1 cellular context compared by ENCODE assay signal in genomic region chr11:65779919-65780769, GRCh38.
TF ChIP-seq lines count a peak whose summit lies in the region.

No MANE protein-coding gene starts in this region.

TF ChIP-seq in K562, 482 proteins besides CTCF, POLR2A, EP300 and RAD21 (continued from another document and continues in another):
- 0 out of 2 replicates have a peak, but pooled peaks have one; percentile 53 for TF ChIP-seq SMAD3 (CRISPR knock-in tag; conservative IDR thresholded peaks at IDR 0.05)
- TF ChIP-seq, protein P1, sequence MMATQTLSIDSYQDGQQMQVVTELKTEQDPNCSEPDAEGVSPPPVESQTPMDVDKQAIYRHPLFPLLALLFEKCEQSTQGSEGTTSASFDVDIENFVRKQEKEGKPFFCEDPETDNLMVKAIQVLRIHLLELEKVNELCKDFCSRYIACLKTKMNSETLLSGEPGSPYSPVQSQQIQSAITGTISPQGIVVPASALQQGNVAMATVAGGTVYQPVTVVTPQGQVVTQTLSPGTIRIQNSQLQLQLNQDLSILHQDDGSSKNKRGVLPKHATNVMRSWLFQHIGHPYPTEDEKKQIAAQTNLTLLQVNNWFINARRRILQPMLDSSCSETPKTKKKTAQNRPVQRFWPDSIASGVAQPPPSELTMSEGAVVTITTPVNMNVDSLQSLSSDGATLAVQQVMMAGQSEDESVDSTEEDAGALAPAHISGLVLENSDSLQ (IDR thresholded peaks at IDR 0.05), result no peak
- TF ChIP-seq, protein P2, sequence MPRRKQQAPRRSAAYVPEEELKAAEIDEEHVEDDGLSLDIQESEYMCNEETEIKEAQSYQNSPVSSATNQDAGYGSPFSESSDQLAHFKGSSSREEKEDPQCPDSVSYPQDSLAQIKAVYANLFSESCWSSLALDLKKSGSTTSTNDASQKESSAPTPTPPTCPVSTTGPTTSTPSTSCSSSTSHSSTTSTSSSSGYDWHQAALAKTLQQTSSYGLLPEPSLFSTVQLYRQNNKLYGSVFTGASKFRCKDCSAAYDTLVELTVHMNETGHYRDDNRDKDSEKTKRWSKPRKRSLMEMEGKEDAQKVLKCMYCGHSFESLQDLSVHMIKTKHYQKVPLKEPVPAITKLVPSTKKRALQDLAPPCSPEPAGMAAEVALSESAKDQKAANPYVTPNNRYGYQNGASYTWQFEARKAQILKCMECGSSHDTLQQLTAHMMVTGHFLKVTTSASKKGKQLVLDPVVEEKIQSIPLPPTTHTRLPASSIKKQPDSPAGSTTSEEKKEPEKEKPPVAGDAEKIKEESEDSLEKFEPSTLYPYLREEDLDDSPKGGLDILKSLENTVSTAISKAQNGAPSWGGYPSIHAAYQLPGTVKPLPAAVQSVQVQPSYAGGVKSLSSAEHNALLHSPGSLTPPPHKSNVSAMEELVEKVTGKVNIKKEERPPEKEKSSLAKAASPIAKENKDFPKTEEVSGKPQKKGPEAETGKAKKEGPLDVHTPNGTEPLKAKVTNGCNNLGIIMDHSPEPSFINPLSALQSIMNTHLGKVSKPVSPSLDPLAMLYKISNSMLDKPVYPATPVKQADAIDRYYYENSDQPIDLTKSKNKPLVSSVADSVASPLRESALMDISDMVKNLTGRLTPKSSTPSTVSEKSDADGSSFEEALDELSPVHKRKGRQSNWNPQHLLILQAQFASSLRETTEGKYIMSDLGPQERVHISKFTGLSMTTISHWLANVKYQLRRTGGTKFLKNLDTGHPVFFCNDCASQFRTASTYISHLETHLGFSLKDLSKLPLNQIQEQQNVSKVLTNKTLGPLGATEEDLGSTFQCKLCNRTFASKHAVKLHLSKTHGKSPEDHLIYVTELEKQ (CRISPR knock-in tag; IDR thresholded peaks at IDR 0.05), result no peak
- peak; percentile 52 for TF ChIP-seq TBP (optimal IDR thresholded peaks at IDR 0.05; ENCODE audit: low read depth, low read length)
- TF ChIP-seq CBX8 (IDR thresholded peaks at IDR 0.05; ENCODE audit: borderline replicate concordance, extremely low read depth, low read depth, low read length, poor library complexity, severe bottlenecking), result no peak
- TF ChIP-seq SMAD4 (CRISPR knock-in tag; conservative IDR thresholded peaks at IDR 0.05), result peak; percentile 76
- no peak for TF ChIP-seq ZNF175 (CRISPR knock-in tag; IDR thresholded peaks at IDR 0.05; ENCODE audit: low read depth)
- TF ChIP-seq HCFC1 (IDR thresholded peaks at IDR 0.05; ENCODE audit: low read depth, low read length), result peak; percentile 46
- TF ChIP-seq, protein P3, sequence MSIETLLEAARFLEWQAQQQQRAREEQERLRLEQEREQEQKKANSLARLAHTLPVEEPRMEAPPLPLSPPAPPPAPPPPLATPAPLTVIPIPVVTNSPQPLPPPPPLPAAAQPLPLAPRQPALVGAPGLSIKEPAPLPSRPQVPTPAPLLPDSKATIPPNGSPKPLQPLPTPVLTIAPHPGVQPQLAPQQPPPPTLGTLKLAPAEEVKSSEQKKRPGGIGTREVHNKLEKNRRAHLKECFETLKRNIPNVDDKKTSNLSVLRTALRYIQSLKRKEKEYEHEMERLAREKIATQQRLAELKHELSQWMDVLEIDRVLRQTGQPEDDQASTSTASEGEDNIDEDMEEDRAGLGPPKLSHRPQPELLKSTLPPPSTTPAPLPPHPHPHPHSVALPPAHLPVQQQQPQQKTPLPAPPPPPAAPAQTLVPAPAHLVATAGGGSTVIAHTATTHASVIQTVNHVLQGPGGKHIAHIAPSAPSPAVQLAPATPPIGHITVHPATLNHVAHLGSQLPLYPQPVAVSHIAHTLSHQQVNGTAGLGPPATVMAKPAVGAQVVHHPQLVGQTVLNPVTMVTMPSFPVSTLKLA (conservative IDR thresholded peaks at IDR 0.05), result peak; percentile 51 to 77; a peak in 3 of 4 replicates
- peak; percentile 43; the same call in 1 of the 2 replicates for TF ChIP-seq ZNF384 (IDR thresholded peaks at IDR 0.05; ENCODE audit: low read depth, low read length)
- TF ChIP-seq SIN3B (IDR thresholded peaks at IDR 0.05; ENCODE audit: low read depth), result peak; percentile 34; the same call in 1 of the 2 replicates
- TF ChIP-seq FUS (optimal IDR thresholded peaks at IDR 0.05; ENCODE audit: low read depth, low read length), result peak; percentile 88
- no peak for TF ChIP-seq POLR2H (tag; IDR thresholded peaks at IDR 0.05; ENCODE audit: low read depth)
- TF ChIP-seq ADNP (tag; IDR thresholded peaks at IDR 0.05), result peak; percentile 40; the same call in 1 of the 2 replicates
- TF ChIP-seq GABPB1 (CRISPR knock-in tag; IDR thresholded peaks at IDR 0.05), result peak; percentile 82
- TF ChIP-seq PHF8 (IDR thresholded peaks at IDR 0.05; ENCODE audit: borderline replicate concordance, low read length), result peak; percentile 64; the same call in 1 of the 2 replicates
- no peak for TF ChIP-seq ZNF518B (CRISPR knock-in tag; IDR thresholded peaks at IDR 0.05)
- TF ChIP-seq, protein P4, sequence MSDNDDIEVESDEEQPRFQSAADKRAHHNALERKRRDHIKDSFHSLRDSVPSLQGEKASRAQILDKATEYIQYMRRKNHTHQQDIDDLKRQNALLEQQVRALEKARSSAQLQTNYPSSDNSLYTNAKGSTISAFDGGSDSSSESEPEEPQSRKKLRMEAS (CRISPR knock-in tag; IDR thresholded peaks at IDR 0.05), result peak; percentile 98
- TF ChIP-seq ATF6 (CRISPR knock-in tag; IDR thresholded peaks at IDR 0.05), result 0 out of 2 replicates have a peak, but pooled peaks have one; percentile 38
- peak; percentile 86; the same call in 1 of the 2 replicates for TF ChIP-seq KAT7 (CRISPR knock-in tag; IDR thresholded peaks at IDR 0.05; ENCODE audit: borderline replicate concordance)
- TF ChIP-seq E2F3 (CRISPR knock-in tag; IDR thresholded peaks at IDR 0.05), result peak; percentile 75; the same call in 1 of the 2 replicates
- TF ChIP-seq TEAD1 (CRISPR knock-in tag; IDR thresholded peaks at IDR 0.05), result peak in 1 of 2 experiments; percentile 89; a peak in 2 of 4 replicates
- TF ChIP-seq MEIS2 (IDR thresholded peaks at IDR 0.05; ENCODE audit: partially characterized antibody), result no peak
- peak in 1 of 2 experiments; percentile 87; a peak in 1 of 4 replicates for TF ChIP-seq FOXA3 (CRISPR knock-in tag; conservative IDR thresholded peaks at IDR 0.05 in 1 of 2, IDR thresholded peaks at IDR 0.05 in 1 of 2)
- TF ChIP-seq PRMT5 (CRISPR knock-in tag; IDR thresholded peaks at IDR 0.05), result 0 out of 2 replicates have a peak, but pooled peaks have one; percentile 20
- TF ChIP-seq MGA (IDR thresholded peaks at IDR 0.05), result peak; percentile 64
- TF ChIP-seq GATA2 (CRISPR knock-in tag; IDR thresholded peaks at IDR 0.05), result peak; percentile 36; the same call in 1 of the 2 replicates
- no peak; the same call in 1 of the 2 replicates for TF ChIP-seq CEBPG (CRISPR knock-in tag; IDR thresholded peaks at IDR 0.05)
- no peak; a peak in 2 of 4 replicates for TF ChIP-seq CEBPG (tag; conservative IDR thresholded peaks at IDR 0.05 in 1 of 2, IDR thresholded peaks at IDR 0.05 in 1 of 2)
- TF ChIP-seq MCM7 (IDR thresholded peaks at IDR 0.05), result no peak
